ENCODE assay signal across 1 cellular context in genomic region chr19:10231624-10232228, GRCh38.
TF ChIP-seq lines count a peak whose summit lies in the region.

No MANE protein-coding gene starts in this region.

TF ChIP-seq in A549, 52 proteins besides CTCF, POLR2A, EP300 and RAD21 (continued from another document):
- TF ChIP-seq MAX (IDR thresholded peaks at IDR 0.05) (no peak), HOXB5 (CRISPR knock-in tag; IDR thresholded peaks at IDR 0.05) (no peak), RCOR1 (IDR thresholded peaks at IDR 0.05; ENCODE audit: low read depth, low read length) (no peak), ZC3H11A (IDR thresholded peaks at IDR 0.05) (no peak), FOSL2 (IDR thresholded peaks at IDR 0.05) (no peak), FOSL2 (CRISPR knock-in tag; IDR thresholded peaks at IDR 0.05) (no peak), USF2 (IDR thresholded peaks at IDR 0.05) (no peak), CEBPB (IDR thresholded peaks at IDR 0.05) (no peak), BCL3 (IDR thresholded peaks at IDR 0.05) (no peak), NFE2L2 (conservative IDR thresholded peaks at IDR 0.05; ENCODE audit: low read length) (no peak)
TF ChIP-seq in A549: peak in this region for 0.
